ENCODE assay signal across 23 cellular contexts in genomic region chr4:94489075-94489474, GRCh38. TPM values are rescaled to one million over a fixed set of nuclear protein-coding genes. Genes with fewer than 3 reads are reported as not detected.
DNase-seq lines count a peak whose midpoint lies in the region; ATAC-seq and TF ChIP-seq lines count a peak whose summit lies in the region.
"Had no signal": no experiment of that assay in that cellular context is flagged by ENCODE, and none has a peak within 500 bp of the region (broad histone marks: within the 10 kb centered on the region; RNA-seq: fewer than 3 reads in every experiment).

No MANE protein-coding gene starts in this region.

- H3K4me1 ChIP-seq in HCT116 (ENCODE audit: control insufficient read depth in 1 of 2, insufficient read depth in 2 of 2, low read length in 2 of 2) (peaks cover 56 to 70% of the 10 kb centered on the region in 2 experiments), left ventricle myocardium inferior (peaks cover 96% of the 10 kb centered on the region), gastrocnemius medialis (peaks cover 70 to 76% of the 10 kb centered on the region in 2 donors)

- H3K4me2 ChIP-seq in HCT116 (ENCODE audit: low read length): peak overlapping the region; percentile 40

- H3K79me2 ChIP-seq in HCT116 (ENCODE audit: insufficient read depth, low read length): peaks cover 73% of the 10 kb centered on the region

- BruUV-seq in HCT116 (replicated peaks; lab: Mats Ljungman, UMichigan): no TSS peak

- TF ChIP-seq CTCF in HCT116 (IDR thresholded peaks at IDR 0.05 in 2 of 3, conservative IDR thresholded peaks at IDR 0.05 in 1 of 3; ENCODE audit: borderline replicate concordance in 1 of 3, insufficient read depth in 1 of 3, low read depth in 2 of 3, low read length in 2 of 3): no peak
- TF ChIP-seq CTCF in brain microvascular endothelial cell (IDR thresholded peaks at IDR 0.05; ENCODE audit: low read depth, low read length, missing control alignments): no peak
- no peak for TF ChIP-seq CTCF in left ventricle myocardium inferior (IDR thresholded peaks at IDR 0.05; ENCODE audit: borderline replicate concordance)
- no peak for TF ChIP-seq CTCF in gastrocnemius medialis (IDR thresholded peaks at IDR 0.05 in 4 of 5, conservative IDR thresholded peaks at IDR 0.05 in 1 of 5)
- TF ChIP-seq CTCF in GM20000 (IDR thresholded peaks at IDR 0.05; ENCODE audit: extremely low read depth, missing control alignments): no peak

- ATAC-seq in HCT116: no peak
- ATAC-seq in gastrocnemius medialis: peak in 1 of 2 donors; percentile 11
- ATAC-seq in HG03196 (IDR thresholded peaks at IDR 0.05; ENCODE audit: unreplicated experiment): no peak
- ATAC-seq in GM19397 (IDR thresholded peaks at IDR 0.05; ENCODE audit: unreplicated experiment): no peak
- ATAC-seq: activated naive CD8-positive, alpha-beta T cell treated with anti-CD3 and anti-CD28 coated beads, Interleukin-2, amount 50 U/mL, for 24 hours; T-cell had no signal

- no peaks in the 10 kb centered on the region for H3K27me3 ChIP-seq in HCT116 (ENCODE audit: insufficient read depth, low read length)
- H3K27me3 ChIP-seq in brain microvascular endothelial cell (replicated peaks): no peaks in the 10 kb centered on the region
- no peaks in the 10 kb centered on the region for H3K27me3 ChIP-seq in left ventricle myocardium inferior (ENCODE audit: low read depth)
- H3K27me3 ChIP-seq in gastrocnemius medialis: no peaks in the 10 kb centered on the region
- H3K27me3 ChIP-seq: ovary had no signal

- H3K9me3 ChIP-seq in HCT116 (ENCODE audit: control insufficient read depth in 1 of 2, insufficient read depth in 1 of 2, low read depth in 1 of 2, low read length in 2 of 2) (no peaks in the 10 kb centered on the region), left ventricle myocardium inferior (replicated peaks) (no peaks in the 10 kb centered on the region), gastrocnemius medialis (no peaks in the 10 kb centered on the region)
- H3K9me3 ChIP-seq: ovary had no signal

- in situ Hi-C loops in brain microvascular endothelial cell (cut with HindIII; ENCODE audit: low pct_ligation_motif_present, low sequenced_read_pairs): no loop called here
- in situ Hi-C loops in gastrocnemius medialis (cut with MboI; ENCODE audit: low sequenced_read_pairs in 4 of 4): no loop called here

- no peak for DNase-seq in HCT116 (ENCODE audit: low read depth, low spot score)
- no peak for DNase-seq in brain microvascular endothelial cell
- DNase-seq in left ventricle myocardium inferior: no peak
- no peak for DNase-seq in gastrocnemius medialis
- DNase-seq in GM20000 (ENCODE audit: low spot score): no peak
- no peak for DNase-seq in dermis blood vessel endothelial cell
- DNase-seq: activated CD4-positive, alpha-beta T cell treated with anti-CD3 and anti-CD28 coated beads, Interleukin-2, amount 50 U/mL, for 1 hour; activated CD8-positive, alpha-beta memory T cell treated with anti-CD3 and anti-CD28 coated beads, Interleukin-2, amount 50 U/mL, for 48 hours; activated effector memory CD4-positive, alpha-beta T cell treated with Interleukin-2 at 50 U/mL for 16 hours; activated naive CD8-positive, alpha-beta T cell treated with anti-CD3 and anti-CD28 coated beads, Interleukin-2, amount 50 U/mL, for 24 hours; CD4-positive, alpha-beta T cell; glutamatergic neuron; immature natural killer cell; KG1; naive B cell; NCI-H1930; NCI-H446 treated with DMSO at 0.1 percent for 48 hours; ovary; RPMI8226; stimulated activated CD4-positive, alpha-beta T cell treated with anti-CD3 and anti-CD28 coated beads, Interleukin-2, amount 100 ng/mL, for 48 hours; T-cell had no signal

- H3K36me3 ChIP-seq in HCT116 (ENCODE audit: control insufficient read depth in 1 of 2, insufficient read depth in 2 of 2, low read length in 2 of 2) (no peaks in the 10 kb centered on the region), brain microvascular endothelial cell (replicated peaks) (peaks cover 4% of the 10 kb centered on the region), left ventricle myocardium inferior (peaks cover 5% of the 10 kb centered on the region), gastrocnemius medialis (peaks cover 0 to 5% of the 10 kb centered on the region in 2 donors)
- H3K36me3 ChIP-seq: ovary had no signal

- intact Hi-C loops in HCT116 (cut with micrococcal nuclease): no loop called here
- intact Hi-C loops in left ventricle myocardium inferior (cut with micrococcal nuclease): no loop called here
- intact Hi-C loops in gastrocnemius medialis (cut with DNase I; ENCODE audit: low total_unique reads): no loop called here

- no peak for TF ChIP-seq RAD21 in HCT116 (IDR thresholded peaks at IDR 0.05; ENCODE audit: low read depth)

- RAD21 ChIA-PET in HCT116 (lab: Charles Lee; ENCODE audit: low non-redundant PET in 1 of 2, low total read pairs in 2 of 2, uncharacterized antibody in 2 of 2, unreplicated experiment in 2 of 2): no interaction called here

- no peak overlapping the region; the same call in 1 of the 2 replicates for H3K27ac ChIP-seq in HCT116 (ENCODE audit: low read depth, low read length)
- H3K27ac ChIP-seq in brain microvascular endothelial cell: peak overlapping the region; percentile 16
- H3K27ac ChIP-seq in left ventricle myocardium inferior (replicated peaks): peak overlapping the region; percentile 56
- H3K27ac ChIP-seq in gastrocnemius medialis: peak overlapping the region; percentile 86 to 99 (median 96)
- H3K27ac ChIP-seq: ovary had no signal

- no peaks in the 10 kb centered on the region for H4K20me1 ChIP-seq in HCT116 (ENCODE audit: insufficient read depth)

- TF ChIP-seq POLR2A in HCT116 (IDR thresholded peaks at IDR 0.05; ENCODE audit: borderline replicate concordance, extremely low read depth, insufficient read depth, insufficient read length) (no peak), gastrocnemius medialis (IDR thresholded peaks at IDR 0.05) (no peak)

- no peak overlapping the region for H2AFZ ChIP-seq in HCT116 (ENCODE audit: low read depth, low read length, poor library complexity, severe bottlenecking)

- CTCF ChIA-PET in HCT116 (lab: Charles Lee): no interaction called here

- POLR2A ChIA-PET in HCT116 (lab: Charles Lee): no interaction called here

- H3K9me2 ChIP-seq in HCT116 (ENCODE audit: insufficient read depth): no peaks in the 10 kb centered on the region

- H3K9ac ChIP-seq in HCT116 (ENCODE audit: low read length): no peak overlapping the region

- H3K4me3 ChIP-seq in HCT116 (replicated peaks in 1 of 2; ENCODE audit: low read depth in 1 of 2, low read length in 2 of 2): no peak overlapping the region
- H3K4me3 ChIP-seq in brain microvascular endothelial cell (ENCODE audit: low read depth, low read length): no peak overlapping the region
- H3K4me3 ChIP-seq in left ventricle myocardium inferior: no peak overlapping the region
- peak overlapping the region in 1 of 4 donors; percentile 5 for H3K4me3 ChIP-seq in gastrocnemius medialis
- H3K4me3 ChIP-seq: ovary had no signal

TF ChIP-seq in HCT116, 20 proteins besides CTCF, POLR2A, EP300 and RAD21:
- TF ChIP-seq ZNF274 (IDR thresholded peaks at IDR 0.05; ENCODE audit: low read depth, low read length): no peak
- TF ChIP-seq EZH2phosphoT487 (IDR thresholded peaks at IDR 0.05; ENCODE audit: borderline replicate concordance): no peak
- no peak for TF ChIP-seq SP1 (IDR thresholded peaks at IDR 0.05; ENCODE audit: low read depth)
- no peak for TF ChIP-seq ELF1 (IDR thresholded peaks at IDR 0.05; ENCODE audit: borderline replicate concordance, low read depth)
- no peak for TF ChIP-seq POLR2AphosphoS5 (IDR thresholded peaks at IDR 0.05; ENCODE audit: low read depth, low read length)
- no peak for TF ChIP-seq SIN3A (IDR thresholded peaks at IDR 0.05; ENCODE audit: low read depth)
- no peak for TF ChIP-seq ZFX (IDR thresholded peaks at IDR 0.05)

RNA-seq across cellular contexts. Expression of gene PDLIM5, which starts 37.3 kb away (rescaled TPM):
- total RNA-seq in HCT116 (2021; ENCODE audit: unreplicated experiment) (130 TPM), left ventricle myocardium inferior (982 TPM), gastrocnemius medialis (100 to 1,000 TPM; 473 to 833 (median 673) TPM), dermis blood vessel endothelial cell (112 and 113 TPM in 2 replicates)
- polyA plus RNA-seq in HCT116 (2012): 43.9 and 49.0 TPM in 2 replicates
